23 cellular contexts compared by ENCODE assay signal in the genomic region with DNA sequence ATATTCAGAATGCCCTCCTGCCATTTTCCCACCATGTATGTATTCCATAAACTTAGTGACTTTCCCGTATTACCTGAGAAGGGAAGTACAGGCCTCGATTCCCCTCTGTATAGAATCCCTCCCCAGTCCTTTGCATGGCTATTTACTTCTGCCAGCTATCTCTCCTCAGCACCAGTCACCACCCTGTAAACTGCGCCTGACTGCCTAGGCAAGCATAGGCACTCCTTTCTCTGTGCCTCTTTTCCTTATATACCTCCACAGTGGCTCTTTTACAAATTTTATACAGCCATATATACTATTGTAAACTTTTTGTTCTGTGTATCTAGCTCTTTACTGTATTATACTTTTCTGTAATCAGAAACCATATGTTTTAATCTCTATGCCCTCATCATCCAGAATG.
A peak's percentile ranks its signal among the peaks of the same experiment; 100 is the strongest.
DNase-seq lines count a peak whose midpoint lies in the region; ATAC-seq and TF ChIP-seq lines count a peak whose summit lies in the region.
"Had no signal": no experiment of that assay in that cellular context is flagged by ENCODE, and none has a peak within 500 bp of the region (broad histone marks: within the 10 kb centered on the region; RNA-seq: fewer than 3 reads in every experiment).

No MANE protein-coding gene starts in this region.

- no peak overlapping the region for H2AK5ac ChIP-seq in trophoblast cell (ENCODE audit: low read length)

- H3K79me2 ChIP-seq in trophoblast cell (ENCODE audit: control insufficient read depth, insufficient read depth, low read length, poor library complexity), result no peaks in the 10 kb centered on the region

- DNase-seq in left colon, result no peak
- DNase-seq in mucosa of descending colon, result no peak
- no peak for DNase-seq in trophoblast cell
- no peak for DNase-seq in cortex of kidney (lab: John Stamatoyannopoulos, UW)
- DNase-seq in UCSD-AML1 (lab: John Stamatoyannopoulos, UW; ENCODE audit: unreplicated experiment), result no peak
- DNase-seq: 8988T; ACHN; BE2C; C1 segment of cervical spinal cord; CD4-positive, alpha-beta memory T cell; CD4-positive, CD25-positive, alpha-beta regulatory T cell; CD8-positive, alpha-beta memory T cell; COR-L47; DMS 273 treated with DMSO at 0.1 percent for 48 hours; DMS153; DMS53; DMS79; DND-41; EL; GDM1 had no signal

- H2AFZ ChIP-seq in trophoblast cell (ENCODE audit: insufficient read depth, low read length, poor library complexity), result no peak overlapping the region

- H4K12ac ChIP-seq in trophoblast cell (ENCODE audit: low read depth, low read length), result no peak overlapping the region

- peak overlapping the region; percentile 11 for H2BK5ac ChIP-seq in trophoblast cell (ENCODE audit: low read depth, low read length, poor library complexity)

- H3K4ac ChIP-seq in trophoblast cell (ENCODE audit: low read depth, low read length), result no peak overlapping the region

- no peaks in the 10 kb centered on the region for H3K27me3 ChIP-seq in trophoblast cell (ENCODE audit: insufficient read depth, low read length)
- H3K27me3 ChIP-seq: BE2C, BLaER1 had no signal

- no CpG with 5 or more reads among the region's 3 CpGs for WGBS in trophoblast cell (ENCODE audit: extremely low coverage, insufficient coverage, insufficient read length)

- ATAC-seq in left colon (peak; percentile 60), mucosa of descending colon (peak; percentile 64), HG03432 (IDR thresholded peaks at IDR 0.05; ENCODE audit: unreplicated experiment) (no peak)
- ATAC-seq: GM12878 had no signal

- no peaks in the 10 kb centered on the region for H3K36me3 ChIP-seq in mucosa of descending colon (ENCODE audit: low read depth)
- no peaks in the 10 kb centered on the region for H3K36me3 ChIP-seq in trophoblast cell (ENCODE audit: control insufficient read depth in 1 of 2, insufficient read depth in 2 of 2, low read length in 2 of 2)
- H3K36me3 ChIP-seq: BE2C, BLaER1 had no signal

- no peak for TF ChIP-seq CTCF in mucosa of descending colon (IDR thresholded peaks at IDR 0.05)

- H3K18ac ChIP-seq in trophoblast cell (ENCODE audit: low read length), result no peak overlapping the region

- intact Hi-C loops in left colon (cut with DNase I, micrococcal nuclease), result no loop called here
- intact Hi-C loops in mucosa of descending colon (cut with DNase I, micrococcal nuclease), result no loop called here

- no peaks in the 10 kb centered on the region for H3K79me1 ChIP-seq in trophoblast cell (ENCODE audit: low read length)

- no peak overlapping the region for H3K27ac ChIP-seq in trophoblast cell (ENCODE audit: low read depth, low read length)
- H3K27ac ChIP-seq: BLaER1 had no signal

- no peak overlapping the region for H3K14ac ChIP-seq in trophoblast cell (ENCODE audit: low read length)

- H4K91ac ChIP-seq in trophoblast cell (ENCODE audit: low read depth, low read length), result no peak overlapping the region

- no peak overlapping the region for H2BK120ac ChIP-seq in trophoblast cell (ENCODE audit: insufficient read depth, low read length, poor library complexity)

- no peak overlapping the region for H2BK12ac ChIP-seq in trophoblast cell (ENCODE audit: low read length)

- H3K23ac ChIP-seq in trophoblast cell (ENCODE audit: low read length), result no peak overlapping the region

- no peak overlapping the region for H3K9ac ChIP-seq in trophoblast cell (ENCODE audit: low read length)
- H3K9ac ChIP-seq: BLaER1 had no signal

- H3K4me2 ChIP-seq in trophoblast cell (ENCODE audit: low read length), result no peak overlapping the region
- H3K4me2 ChIP-seq: BLaER1 had no signal

- no peak overlapping the region for H3K4me3 ChIP-seq in mucosa of descending colon
- no peak overlapping the region for H3K4me3 ChIP-seq in trophoblast cell (ENCODE audit: low read depth, low read length)
- H3K4me3 ChIP-seq: BLaER1, GM12878 had no signal

- no peak overlapping the region for H4K8ac ChIP-seq in trophoblast cell (ENCODE audit: low read depth, low read length)

- H3K9me3 ChIP-seq in mucosa of descending colon (no peaks in the 10 kb centered on the region), trophoblast cell (ENCODE audit: insufficient read depth, low read depth, low read length) (no peaks in the 10 kb centered on the region)
- H3K9me3 ChIP-seq: BLaER1 had no signal

- H3K4me1 ChIP-seq in mucosa of descending colon (ENCODE audit: low read depth) (no peaks in the 10 kb centered on the region), trophoblast cell (ENCODE audit: control insufficient read depth in 1 of 2, insufficient read depth in 2 of 2, low read length in 2 of 2) (no peaks in the 10 kb centered on the region)
- H3K4me1 ChIP-seq: BE2C, BLaER1 had no signal
